In the genomic region with DNA sequence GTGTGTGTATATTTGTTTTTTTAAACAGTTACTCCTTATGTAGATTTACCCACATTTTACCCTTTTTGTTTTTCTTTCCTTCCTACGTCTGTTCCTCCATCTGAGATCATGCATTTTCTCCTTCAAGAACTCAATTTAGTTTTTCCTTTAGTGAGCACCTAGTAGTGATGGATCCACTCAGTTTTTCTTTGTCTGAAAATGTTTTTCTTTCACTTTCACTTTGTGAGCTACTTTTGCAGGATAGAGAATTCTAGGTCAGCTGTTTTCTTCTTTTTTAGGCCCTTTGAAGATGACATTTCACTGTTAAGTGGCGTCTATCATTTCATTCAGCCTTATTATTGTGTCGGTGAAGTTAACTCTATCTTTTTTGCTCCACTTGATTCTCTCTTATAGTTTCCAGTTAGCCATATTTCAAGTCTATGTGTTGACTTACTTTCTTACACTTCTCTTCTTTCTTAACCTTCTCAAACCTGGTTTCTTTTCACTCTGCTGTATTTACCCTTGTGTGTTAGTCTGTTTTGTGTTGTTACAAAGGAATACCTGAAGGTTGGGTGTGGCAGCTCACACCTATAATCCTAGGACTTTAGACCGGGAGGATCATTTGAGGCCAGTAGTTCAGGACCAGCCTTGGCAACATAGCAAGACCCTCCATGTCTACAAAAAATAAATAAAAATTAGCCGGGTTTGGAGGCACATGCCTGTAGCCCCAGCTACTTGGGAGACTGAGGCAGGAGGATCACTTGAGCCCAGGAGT, we compare ENCODE assay signal across 2 cellular contexts.
TF ChIP-seq lines count a peak whose summit lies in the region.

No MANE protein-coding gene starts in this region.

TF ChIP-seq in SK-N-SH, 30 proteins besides CTCF, POLR2A, EP300 and RAD21 (continued from another document):
- TF ChIP-seq REST (IDR thresholded peaks at IDR 0.05; ENCODE audit: low read depth, low read length) (no peak), JUND (IDR thresholded peaks at IDR 0.05) (no peak), SMC3 (IDR thresholded peaks at IDR 0.05; ENCODE audit: low read depth, low read length) (no peak)

TF ChIP-seq in SK-N-SH treated with all-trans-retinoic acid at 6 μM for 48 hours, 23 proteins besides CTCF, POLR2A, EP300 and RAD21 (continued from another document):
- TF ChIP-seq, protein P1, sequence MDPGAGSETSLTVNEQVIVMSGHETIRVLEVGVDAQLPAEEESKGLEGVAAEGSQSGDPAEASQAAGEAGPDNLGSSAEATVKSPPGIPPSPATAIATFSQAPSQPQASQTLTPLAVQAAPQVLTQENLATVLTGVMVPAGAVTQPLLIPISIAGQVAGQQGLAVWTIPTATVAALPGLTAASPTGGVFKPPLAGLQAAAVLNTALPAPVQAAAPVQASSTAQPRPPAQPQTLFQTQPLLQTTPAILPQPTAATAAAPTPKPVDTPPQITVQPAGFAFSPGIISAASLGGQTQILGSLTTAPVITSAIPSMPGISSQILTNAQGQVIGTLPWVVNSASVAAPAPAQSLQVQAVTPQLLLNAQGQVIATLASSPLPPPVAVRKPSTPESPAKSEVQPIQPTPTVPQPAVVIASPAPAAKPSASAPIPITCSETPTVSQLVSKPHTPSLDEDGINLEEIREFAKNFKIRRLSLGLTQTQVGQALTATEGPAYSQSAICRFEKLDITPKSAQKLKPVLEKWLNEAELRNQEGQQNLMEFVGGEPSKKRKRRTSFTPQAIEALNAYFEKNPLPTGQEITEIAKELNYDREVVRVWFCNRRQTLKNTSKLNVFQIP (CRISPR knock-in tag; IDR thresholded peaks at IDR 0.05; ENCODE audit: borderline replicate concordance, low read depth) = no peak
- TF ChIP-seq ZNF70 (CRISPR knock-in tag; IDR thresholded peaks at IDR 0.05) (no peak), CSRNP3 (CRISPR knock-in tag; IDR thresholded peaks at IDR 0.05) (no peak), TSHZ2 (CRISPR knock-in tag; IDR thresholded peaks at IDR 0.05) (no peak), TOX (CRISPR knock-in tag; IDR thresholded peaks at IDR 0.05; ENCODE audit: borderline replicate concordance) (no peak), BACH2 (CRISPR knock-in tag; IDR thresholded peaks at IDR 0.05; ENCODE audit: borderline replicate concordance) (no peak), ZFP3 (CRISPR knock-in tag; IDR thresholded peaks at IDR 0.05) (no peak), ZFP30 (CRISPR knock-in tag; IDR thresholded peaks at IDR 0.05) (no peak), PPARA (CRISPR knock-in tag; IDR thresholded peaks at IDR 0.05; ENCODE audit: borderline replicate concordance) (no peak), GLIS3 (CRISPR knock-in tag; IDR thresholded peaks at IDR 0.05) (no peak), RARB (CRISPR knock-in tag; IDR thresholded peaks at IDR 0.05) (no peak), CSDC2 (CRISPR knock-in tag; IDR thresholded peaks at IDR 0.05) (no peak)
- TF ChIP-seq, protein P2, sequence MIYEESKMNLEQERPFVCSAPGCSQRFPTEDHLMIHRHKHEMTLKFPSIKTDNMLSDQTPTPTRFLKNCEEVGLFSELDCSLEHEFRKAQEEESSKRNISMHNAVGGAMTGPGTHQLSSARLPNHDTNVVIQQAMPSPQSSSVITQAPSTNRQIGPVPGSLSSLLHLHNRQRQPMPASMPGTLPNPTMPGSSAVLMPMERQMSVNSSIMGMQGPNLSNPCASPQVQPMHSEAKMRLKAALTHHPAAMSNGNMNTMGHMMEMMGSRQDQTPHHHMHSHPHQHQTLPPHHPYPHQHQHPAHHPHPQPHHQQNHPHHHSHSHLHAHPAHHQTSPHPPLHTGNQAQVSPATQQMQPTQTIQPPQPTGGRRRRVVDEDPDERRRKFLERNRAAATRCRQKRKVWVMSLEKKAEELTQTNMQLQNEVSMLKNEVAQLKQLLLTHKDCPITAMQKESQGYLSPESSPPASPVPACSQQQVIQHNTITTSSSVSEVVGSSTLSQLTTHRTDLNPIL (CRISPR knock-in tag; IDR thresholded peaks at IDR 0.05; ENCODE audit: low read depth) = no peak
